ENCODE assay signal across 8 cellular contexts in genomic region chr1:218304281-218305039, GRCh38. TPM values are rescaled to one million over a fixed set of nuclear protein-coding genes. Genes with fewer than 3 reads are reported as not detected.
DNase-seq lines count a peak whose midpoint lies in the region; ATAC-seq and TF ChIP-seq lines count a peak whose summit lies in the region.

No MANE protein-coding gene starts in this region.

- H3K27ac Mint-ChIP-seq in nephron, result peak overlapping the region in 2 of 3 experiments; percentile 36 to 38

- WGBS in prostate gland, result 59% methylated on average over 8 of the region's 8 CpGs

- peak; percentile 43 for DNase-seq in KG1 (lab: John Stamatoyannopoulos, UW)
- no peak for DNase-seq in NCI-H1930 (lab: John Stamatoyannopoulos, UW)
- no peak for DNase-seq in germinal center (ENCODE audit: low spot score)
- no peak for DNase-seq in GF-D8 (lab: John Stamatoyannopoulos, UW)
- DNase-seq in prostate gland (ENCODE audit: low spot score), result no peak

- TF ChIP-seq CTCF in VCaP (conservative IDR thresholded peaks at IDR 0.05) (no peak), nephron (IDR thresholded peaks at IDR 0.05; ENCODE audit: unreplicated experiment in 3 of 3) (no peak), prostate gland (IDR thresholded peaks at IDR 0.05) (no peak)

- intact Hi-C loops in prostate gland (cut with DNase I), result no loop called here

- no peaks in the 10 kb centered on the region for H3K27me3 ChIP-seq in prostate gland (replicated peaks; ENCODE audit: insufficient read depth)

- H3K9me3 ChIP-seq in prostate gland, result no peaks in the 10 kb centered on the region

- H3K4me1 ChIP-seq in prostate gland (replicated peaks), result no peaks in the 10 kb centered on the region

- no peaks in the 10 kb centered on the region for H3K27me3 Mint-ChIP-seq in nephron (ENCODE audit: low read depth)

- no peak for TF ChIP-seq POLR2A in prostate gland (IDR thresholded peaks at IDR 0.05)

- no peak overlapping the region for H3K4me3 ChIP-seq in prostate gland

- no peaks in the 10 kb centered on the region for H3K36me3 ChIP-seq in prostate gland

- H3K4me1 Mint-ChIP-seq in nephron, result peaks cover 14% of the 10 kb centered on the region

- ATAC-seq in GM21737 (IDR thresholded peaks at IDR 0.05; ENCODE audit: unreplicated experiment), result peak; percentile 78

- no peaks in the 10 kb centered on the region for H3K9me3 Mint-ChIP-seq in nephron

- H3K27ac ChIP-seq in VCaP, result peak overlapping the region; percentile 80
- H3K27ac ChIP-seq in prostate gland, result no peak overlapping the region

- no peak overlapping the region for H3K4me3 Mint-ChIP-seq in nephron

- H3K36me3 Mint-ChIP-seq in nephron (ENCODE audit: low read depth), result peaks cover 24% of the 10 kb centered on the region

RNA-seq across cellular contexts. Expression of gene RRP15, which starts 19.4 kb away (rescaled TPM):
- 1 to 10 TPM; 4.1 TPM for total RNA-seq in prostate gland

RNA-seq across cellular contexts. Expression of gene TGFB2, which starts 40.7 kb away (rescaled TPM):
- total RNA-seq in prostate gland, result 1 to 10 TPM; 7.8 to 9.6 TPM
